8 cellular contexts compared by ENCODE assay signal in genomic region chr3:114383875-114384557, GRCh38.
DNase-seq lines count a peak whose midpoint lies in the region; ATAC-seq and TF ChIP-seq lines count a peak whose summit lies in the region.

No MANE protein-coding gene starts in this region.

- TF ChIP-seq CTCF in BJ (IDR thresholded peaks at IDR 0.05; ENCODE audit: insufficient read depth, low read depth, low read length): peak; percentile 96
- TF ChIP-seq CTCF in endothelial cell (IDR thresholded peaks at IDR 0.05; ENCODE audit: unreplicated experiment): peak; percentile 69
- peak; percentile 82 for TF ChIP-seq CTCF in mucosa of descending colon (IDR thresholded peaks at IDR 0.05)

- no peaks in the 10 kb centered on the region for H3K4me1 ChIP-seq in mucosa of descending colon (ENCODE audit: low read depth)

- H3K9me3 Mint-ChIP-seq in endothelial cell (ENCODE audit: unreplicated experiment): no peaks in the 10 kb centered on the region

- CTCF ChIA-PET in BJ (lab: Yijun Ruan, JAX): interaction anchor here (0.5 to 4.3 kb wide), 27 partner anchors 10 to 933 kb away, joined by 3 to 34 read pairs (median 4); no protein-coding TSS in a partner anchor

- peaks cover 3% of the 10 kb centered on the region for H3K27me3 Mint-ChIP-seq in endothelial cell (ENCODE audit: unreplicated experiment)

- peaks cover 3% of the 10 kb centered on the region for H3K4me1 Mint-ChIP-seq in endothelial cell (ENCODE audit: unreplicated experiment)

- H3K36me3 Mint-ChIP-seq in endothelial cell (ENCODE audit: low read depth, unreplicated experiment): no peaks in the 10 kb centered on the region

- ATAC-seq in GM19023 (IDR thresholded peaks at IDR 0.05; ENCODE audit: unreplicated experiment) (peak; percentile 92), HG03432 (IDR thresholded peaks at IDR 0.05; ENCODE audit: unreplicated experiment) (peak; percentile 96), mucosa of descending colon (peak; percentile 97)

- H3K27ac Mint-ChIP-seq in endothelial cell (ENCODE audit: unreplicated experiment): no peak overlapping the region

- H3K9me3 ChIP-seq in mucosa of descending colon: no peaks in the 10 kb centered on the region

- no peak overlapping the region for H3K4me3 Mint-ChIP-seq in endothelial cell (ENCODE audit: unreplicated experiment)

- peaks cover 4% of the 10 kb centered on the region for H3K36me3 ChIP-seq in BJ (ENCODE audit: control insufficient read depth, insufficient read depth, low read length)
- H3K36me3 ChIP-seq in mucosa of descending colon (ENCODE audit: low read depth): no peaks in the 10 kb centered on the region

- H3K4me3 ChIP-seq in BJ (ENCODE audit: low read depth, low read length) (peak overlapping the region; percentile 24), mucosa of descending colon (no peak overlapping the region)

- no peak for DNase-seq in BJ (ENCODE audit: low read depth)
- peak; percentile 70 to 74 for DNase-seq in NOMO-1 (lab: John Stamatoyannopoulos, UW; ENCODE audit: unreplicated experiment in 2 of 2)
- peak; percentile 36 for DNase-seq in activated CD8-positive, alpha-beta memory T cell treated with anti-CD3 and anti-CD28 coated beads, Interleukin-2, amount 50 U/mL, for 24 hours (ENCODE audit: extremely low read depth)
- DNase-seq in endothelial cell (ENCODE audit: low spot score): peak; percentile 70
- DNase-seq in mucosa of descending colon: peak; percentile 56 to 81 (median 71)
- peak; percentile 37 to 56 for DNase-seq in stimulated activated CD8-positive, alpha-beta memory T cell treated with anti-CD3 and anti-CD28 coated beads, Interleukin-2, amount 100 ng/mL, for 48 hours (ENCODE audit: low read depth in 2 of 2)

- intact Hi-C loops in mucosa of descending colon (cut with DNase I, micrococcal nuclease): no loop called here

- H3K27me3 ChIP-seq in BJ (ENCODE audit: control insufficient read depth, insufficient read depth, low read length): no peaks in the 10 kb centered on the region

- POLR2A ChIA-PET in BJ (lab: Charles Lee): interaction anchor here (0.6 kb wide), 4 partner anchors 28 to 1705 kb away, joined by 3 to 11 read pairs (median 8); no protein-coding TSS in a partner anchor
